Comparison of ENCODE assay signal across 8 cellular contexts in the genomic region with DNA sequence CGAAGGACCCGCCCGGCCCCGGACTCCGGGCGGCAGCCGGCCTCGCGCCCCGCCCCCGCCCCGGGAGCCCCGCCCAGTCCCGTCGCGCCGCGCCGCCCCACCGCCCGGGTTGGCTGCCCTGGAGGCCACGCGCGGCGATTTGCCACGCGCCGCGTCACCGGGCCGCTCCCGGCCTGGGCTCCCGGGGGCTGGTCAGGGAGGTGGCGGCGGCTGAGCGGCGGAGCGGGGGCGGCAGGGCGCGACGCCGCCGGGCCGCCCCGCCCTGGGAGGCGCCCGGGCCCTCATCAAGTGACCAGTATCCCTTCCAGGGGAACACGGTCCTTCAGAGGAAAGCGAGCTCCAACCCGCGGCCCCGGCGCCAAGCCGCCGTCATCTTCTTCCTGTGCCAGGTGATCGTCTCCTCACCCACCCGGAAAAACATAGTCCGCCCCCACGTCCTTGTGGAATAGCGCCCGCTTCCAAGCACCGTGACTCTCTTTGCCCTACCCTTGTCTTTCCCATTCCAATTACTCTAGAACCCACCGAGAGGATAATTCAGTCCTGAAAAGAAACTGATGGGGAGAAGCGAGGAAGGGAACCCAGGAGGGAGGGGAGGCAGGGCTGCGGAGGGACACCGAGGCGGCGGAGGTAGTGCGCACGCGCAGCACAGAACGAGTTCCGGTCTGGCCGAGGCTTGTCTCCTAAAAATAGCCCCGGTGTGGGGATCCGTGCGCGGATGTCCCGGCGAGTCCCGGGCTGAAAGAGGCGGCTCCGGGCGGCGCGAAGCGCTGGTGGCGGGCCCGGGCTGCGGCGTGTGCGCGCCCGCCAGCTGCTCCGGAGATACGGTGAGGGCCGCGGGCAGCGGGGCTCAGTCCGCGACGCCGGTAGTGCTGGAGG. TPM values are rescaled to one million over a fixed set of nuclear protein-coding genes. Genes with fewer than 3 reads are reported as not detected.
DNase-seq lines count a peak whose midpoint lies in the region; ATAC-seq and TF ChIP-seq lines count a peak whose summit lies in the region.

TSS of gene MEF2A (plus strand) at position 704 of the 876 bp plus-strand sequence. CDS start 67,136 bp downstream, outside the sequence.

- DNase-seq in NCI-H187 (lab: John Stamatoyannopoulos, UW) (peak; percentile 87 to 89), anterior cingulate cortex (lab: John Stamatoyannopoulos, UW) (peak; percentile 33 to 96 (median 88)), right cardiac atrium (peak; percentile 96 to 98 (median 98)), psoas muscle (peak; percentile 96 to 98)

- H3K9me3 ChIP-seq in right cardiac atrium (ENCODE audit: control insufficient read depth, low read length), result no peaks in the 10 kb centered on the region
- no peaks in the 10 kb centered on the region for H3K9me3 ChIP-seq in psoas muscle

- H3K4me1 ChIP-seq in right cardiac atrium (ENCODE audit: control insufficient read depth, insufficient read depth, low read length), result peaks cover 7% of the 10 kb centered on the region
- peaks cover 39% of the 10 kb centered on the region for H3K4me1 ChIP-seq in psoas muscle
- H3K4me1 ChIP-seq in urinary bladder (ENCODE audit: insufficient read depth), result no peaks in the 10 kb centered on the region

- under 1% methylated on average over 104 of the region's 104 CpGs for WGBS in right cardiac atrium
- WGBS in psoas muscle, 3 donors, result 0 to 1% (median 1%) methylated on average over 54 to 104 of the region's 104 CpGs
- under 1% methylated on average over 104 of the region's 104 CpGs for WGBS in urinary bladder

- H3K27me3 ChIP-seq in right cardiac atrium (ENCODE audit: control insufficient read depth, insufficient read depth) (no peaks in the 10 kb centered on the region), psoas muscle (ENCODE audit: insufficient read depth in 3 of 3, low read length in 2 of 3) (no peaks in the 10 kb centered on the region)

- TF ChIP-seq POLR2A in GM15510 (IDR thresholded peaks at IDR 0.05; ENCODE audit: borderline replicate concordance, extremely low read depth, insufficient read length), result peak; percentile 85

- no peaks in the 10 kb centered on the region for H3K36me3 ChIP-seq in psoas muscle (ENCODE audit: insufficient read depth in 1 of 2, low read depth in 1 of 2)
- H3K36me3 ChIP-seq in urinary bladder (ENCODE audit: insufficient read depth), result no peaks in the 10 kb centered on the region

- H3K4me3 ChIP-seq in right cardiac atrium (ENCODE audit: low read length) (peak within 1 kb of the TSS; percentile 65), psoas muscle (peak within 1 kb of the TSS; percentile 75), urinary bladder (ENCODE audit: low read depth, low read length) (peak within 1 kb of the TSS; percentile 92)

- intact Hi-C loops in T-helper 2 cell treated with Interferon-gamma antibody and Interleukin-4, amounts not matched to agents 100 ng/mL and 5 ng/mL, for 36 hours (cut with micrococcal nuclease), result loop anchor here (1.0 to 5.0 kb wide), 8 partner anchors 58 to 777 kb away; partner anchors contain the start of genes ADAMTS17, LRRC28 and LYSMD4
- intact Hi-C loops in right cardiac atrium (cut with DNase I), result loop anchor here in 2 of 4 donors (10.0 kb wide), 3 partner anchors 111 to 141 kb away; no protein-coding TSS in a partner anchor
- intact Hi-C loops in psoas muscle (cut with DNase I), result loop anchor here (2.0 to 10.0 kb wide), 6 partner anchors 53 to 281 kb away; no protein-coding TSS in a partner anchor

- H3K27ac ChIP-seq in right cardiac atrium (ENCODE audit: low read length), result peak within 1 kb of the TSS; percentile 99
- H3K27ac ChIP-seq in psoas muscle, result peak within 1 kb of the TSS; percentile 93
- H3K27ac ChIP-seq in urinary bladder (ENCODE audit: low read depth), result peak within 1 kb of the TSS; percentile 98

- no peak for TF ChIP-seq CTCF in psoas muscle (IDR thresholded peaks at IDR 0.05)

- peak; percentile 37 for ATAC-seq in HG02884 (IDR thresholded peaks at IDR 0.05; ENCODE audit: unreplicated experiment)
- peak; percentile 86 to 89 for ATAC-seq in right cardiac atrium
- peak; percentile 86 to 88 (median 87) for ATAC-seq in psoas muscle

RNA-seq across cellular contexts. Expression of gene MEF2A, which starts in this region (rescaled TPM):
- total RNA-seq in T-helper 2 cell treated with Interferon-gamma antibody and Interleukin-4, amounts not matched to agents 100 ng/mL and 5 ng/mL, for 36 hours, result 28.9 and 30.6 TPM in 2 replicates
- total RNA-seq in right cardiac atrium (100 to 1,000 TPM; 145 to 177 (median 174) TPM), psoas muscle (10 to 100 TPM; 63.9 to 92.6 (median 70.3) TPM), urinary bladder (85.1 TPM)
- polyA plus RNA-seq in right cardiac atrium (65.9 TPM), psoas muscle (10 to 100 TPM; 17.1 to 52.6 (median 21.0) TPM), urinary bladder (37.6 TPM)

Comparison
In these comparisons a context has a peak if more than half of its experiments do, and no peak if none do; other contexts are left out.
1. Peak in every context shown above with its lines: DNase-seq, ATAC-seq, H3K4me3 ChIP-seq and H3K27ac ChIP-seq.
2. ATAC-seq: peak in every context shown above with its lines; median percentile 88 in right cardiac atrium; 87 in psoas muscle; 37 in HG02884.